9 cellular contexts compared by ENCODE assay signal in the genomic region with DNA sequence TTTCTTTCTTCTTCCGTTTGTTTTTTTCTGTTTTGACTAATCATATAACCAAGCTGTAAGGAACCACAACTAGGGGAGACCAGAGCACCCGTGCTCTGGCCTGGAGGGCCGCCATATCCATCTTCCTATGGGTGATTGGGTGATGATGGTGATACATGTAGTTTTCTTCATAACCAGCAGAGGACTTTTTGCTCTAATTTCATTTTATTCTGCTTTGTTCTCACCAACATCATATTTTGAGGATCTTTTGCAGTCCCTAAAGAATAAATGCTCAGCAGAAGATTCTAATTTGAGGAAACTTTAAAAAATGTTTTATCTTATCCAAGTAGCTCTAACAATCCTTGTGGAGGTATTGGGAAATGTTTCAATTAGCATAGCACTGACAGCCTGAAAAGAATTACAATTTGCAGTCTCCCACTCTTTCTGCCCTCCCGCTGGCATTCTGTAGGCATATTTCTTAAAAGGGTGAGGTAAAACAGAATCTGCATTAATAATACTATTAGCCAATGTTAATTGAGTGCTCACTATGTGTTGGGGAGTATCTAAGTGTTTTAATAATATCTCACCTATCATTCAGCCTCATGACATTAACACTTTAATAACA.
A peak's percentile ranks its signal among the peaks of the same experiment; 100 is the strongest.
DNase-seq lines count a peak whose midpoint lies in the region; ATAC-seq and TF ChIP-seq lines count a peak whose summit lies in the region.
"Had no signal": no experiment of that assay in that cellular context is flagged by ENCODE, and none has a peak within 500 bp of the region (broad histone marks: within the 10 kb centered on the region; RNA-seq: fewer than 3 reads in every experiment).

No MANE protein-coding gene starts in this region.

- no peaks in the 10 kb centered on the region for H3K4me1 ChIP-seq in prostate gland (replicated peaks)

- peak overlapping the region in 4 of 5 experiments; percentile 4 to 69 (median 30) for H3K27ac Mint-ChIP-seq in brain
- H3K27ac Mint-ChIP-seq: effector memory CD8-positive, alpha-beta T cell had no signal

- no peaks in the 10 kb centered on the region for H3K36me3 ChIP-seq in prostate gland

- no peak overlapping the region for H3K4me3 ChIP-seq in prostate gland

- H3K4me3 Mint-ChIP-seq in brain, result peak overlapping the region; percentile 14 to 80 (median 49)
- H3K4me3 Mint-ChIP-seq: effector memory CD8-positive, alpha-beta T cell had no signal

- H3K4me1 Mint-ChIP-seq in brain, result peaks cover 52% of the 10 kb centered on the region

- TF ChIP-seq POLR2A in prostate gland (IDR thresholded peaks at IDR 0.05), result no peak

- no peak overlapping the region for H3K27ac ChIP-seq in prostate gland

- H3K9me3 ChIP-seq in prostate gland, result no peaks in the 10 kb centered on the region

- peak; percentile 51 for TF ChIP-seq CTCF in AG09319 (IDR thresholded peaks at IDR 0.05; ENCODE audit: low read depth, low read length)
- TF ChIP-seq CTCF in brain (conservative IDR thresholded peaks at IDR 0.05), result peak; percentile 51 to 65
- no peak for TF ChIP-seq CTCF in prostate gland (IDR thresholded peaks at IDR 0.05)

- peak; percentile 51 for ATAC-seq in GM19351 (IDR thresholded peaks at IDR 0.05; ENCODE audit: unreplicated experiment)
- ATAC-seq: effector memory CD8-positive, alpha-beta T cell had no signal

- WGBS in prostate gland, result 76% methylated on average over 4 of the region's 4 CpGs

- no peaks in the 10 kb centered on the region for H3K9me3 Mint-ChIP-seq in brain

- intact Hi-C loops in prostate gland (cut with DNase I), result no loop called here

- DNase-seq in AG09319 (ENCODE audit: extremely low read depth, low read depth) (no peak), kidney glomerular epithelial cell (lab: John Stamatoyannopoulos, UW) (peak; percentile 45), prostate gland (ENCODE audit: low spot score) (no peak), NCI-H187 treated with DMSO at 0.1 percent for 48 hours (lab: John Stamatoyannopoulos, UW) (no peak), iPS-NIHi11 (ENCODE audit: low spot score) (no peak)
- no peak for DNase-seq in activated naive CD4-positive, alpha-beta T cell (lab: John Stamatoyannopoulos, UW)
- DNase-seq: effector memory CD8-positive, alpha-beta T cell had no signal

- H3K27me3 Mint-ChIP-seq in brain, result peaks cover 35% of the 10 kb centered on the region

- peaks cover 6% of the 10 kb centered on the region for H3K27me3 ChIP-seq in prostate gland (replicated peaks; ENCODE audit: insufficient read depth)

- H3K36me3 Mint-ChIP-seq in brain, result no peaks in the 10 kb centered on the region

Comparison
In these comparisons a context has a peak if more than half of its experiments do, and no peak if none do; other contexts are left out.
1. CTCF ChIP-seq: peak in AG09319 (single experiment) and brain (2 of 2); none in prostate gland (0 of 4).